1 cellular context compared by ENCODE assay signal in genomic region chr20:53609501-53610445, GRCh38.
TF ChIP-seq lines count a peak whose summit lies in the region.

No MANE protein-coding gene starts in this region.

TF ChIP-seq in HEK293, 187 proteins besides CTCF, POLR2A, EP300 and RAD21 (continued from another document and continues in another):
- TF ChIP-seq ZNF521 (tag by site-specific recombination; IDR thresholded peaks at IDR 0.05), result no peak
- no peak for TF ChIP-seq ZNF660 (tag by site-specific recombination; IDR thresholded peaks at IDR 0.05)
- no peak for TF ChIP-seq ZNF133 (tag by site-specific recombination; IDR thresholded peaks at IDR 0.05)
- TF ChIP-seq ZNF530 (tag by site-specific recombination; IDR thresholded peaks at IDR 0.05; ENCODE audit: low read depth), result no peak
- TF ChIP-seq ZNF423 (tag by site-specific recombination; IDR thresholded peaks at IDR 0.05), result no peak
- TF ChIP-seq ZNF624 (tag by site-specific recombination; IDR thresholded peaks at IDR 0.05), result no peak
- no peak for TF ChIP-seq ZNF211 (tag by site-specific recombination; IDR thresholded peaks at IDR 0.05; ENCODE audit: low read depth)
- TF ChIP-seq ZNF248 (tag by site-specific recombination; IDR thresholded peaks at IDR 0.05), result no peak
- TF ChIP-seq YY1 (tag by site-specific recombination; IDR thresholded peaks at IDR 0.05), result peak; percentile 34; the same call in 1 of the 2 replicates
- TF ChIP-seq ZNF571 (tag by site-specific recombination; IDR thresholded peaks at IDR 0.05), result no peak
- TF ChIP-seq ZNF548 (tag by site-specific recombination; IDR thresholded peaks at IDR 0.05), result no peak
- no peak for TF ChIP-seq ZNF747 (tag by site-specific recombination; IDR thresholded peaks at IDR 0.05)
- TF ChIP-seq KLF9 (tag by site-specific recombination; IDR thresholded peaks at IDR 0.05; ENCODE audit: low read depth), result peak; percentile 62; the same call in 1 of the 2 replicates
- TF ChIP-seq ZNF549 (tag by site-specific recombination; IDR thresholded peaks at IDR 0.05), result no peak
- TF ChIP-seq ZNF837 (tag by site-specific recombination; IDR thresholded peaks at IDR 0.05), result peak; percentile 81; the same call in 1 of the 2 replicates
- TF ChIP-seq ZNF184 (tag by site-specific recombination; IDR thresholded peaks at IDR 0.05), result peak; percentile 86
- TF ChIP-seq ZSCAN30 (tag by site-specific recombination; IDR thresholded peaks at IDR 0.05), result peak; percentile 77
- TF ChIP-seq ZNF791 (tag by site-specific recombination; IDR thresholded peaks at IDR 0.05), result no peak
- TF ChIP-seq ZNF670 (tag by site-specific recombination; IDR thresholded peaks at IDR 0.05; ENCODE audit: low read depth), result no peak
- TF ChIP-seq ZNF501 (tag by site-specific recombination; IDR thresholded peaks at IDR 0.05), result no peak
- TF ChIP-seq BCL11A (tag by site-specific recombination; IDR thresholded peaks at IDR 0.05; ENCODE audit: low read depth), result peak; percentile 96
- no peak for TF ChIP-seq AEBP2 (tag by site-specific recombination; IDR thresholded peaks at IDR 0.05; ENCODE audit: borderline replicate concordance)
- peak; percentile 97 for TF ChIP-seq ZNF629 (tag by site-specific recombination; IDR thresholded peaks at IDR 0.05)
- TF ChIP-seq FEZF1 (tag by site-specific recombination; IDR thresholded peaks at IDR 0.05), result peak; percentile 99
- TF ChIP-seq ZNF677 (tag by site-specific recombination; IDR thresholded peaks at IDR 0.05), result no peak
- no peak for TF ChIP-seq HOXD13 (CRISPR knock-in tag; IDR thresholded peaks at IDR 0.05; ENCODE audit: borderline replicate concordance)
- no peak for TF ChIP-seq ZNF280D (tag by site-specific recombination; IDR thresholded peaks at IDR 0.05)
- TF ChIP-seq PBX3 (CRISPR knock-in tag; IDR thresholded peaks at IDR 0.05), result no peak
- no peak; the same call in 1 of the 2 replicates for TF ChIP-seq ZNF555 (tag by site-specific recombination; conservative IDR thresholded peaks at IDR 0.05)
- peak; percentile 79; the same call in 1 of the 2 replicates for TF ChIP-seq ZNF645 (tag by site-specific recombination; IDR thresholded peaks at IDR 0.05)
- TF ChIP-seq ZNF148 (tag by site-specific recombination; IDR thresholded peaks at IDR 0.05; ENCODE audit: borderline replicate concordance), result no peak
- TF ChIP-seq OSR2 (tag by site-specific recombination; IDR thresholded peaks at IDR 0.05), result peak; percentile 99
- TF ChIP-seq KLF10 (tag by site-specific recombination; IDR thresholded peaks at IDR 0.05), result peak; percentile 98
- TF ChIP-seq ZNF704 (tag by site-specific recombination; IDR thresholded peaks at IDR 0.05), result no peak
- TF ChIP-seq ZFP41 (tag by site-specific recombination; IDR thresholded peaks at IDR 0.05; ENCODE audit: borderline replicate concordance), result no peak
- no peak for TF ChIP-seq MEIS1 (CRISPR knock-in tag; IDR thresholded peaks at IDR 0.05; ENCODE audit: borderline replicate concordance)
- TF ChIP-seq KLF16 (tag by site-specific recombination; IDR thresholded peaks at IDR 0.05), result peak; percentile 55; the same call in 1 of the 2 replicates
- TF ChIP-seq ZNF426 (tag by site-specific recombination; IDR thresholded peaks at IDR 0.05), result no peak; the same call in 1 of the 2 replicates
- no peak for TF ChIP-seq ZNF626 (tag by site-specific recombination; IDR thresholded peaks at IDR 0.05)
- peak; percentile 92 for TF ChIP-seq ZNF513 (tag by site-specific recombination; IDR thresholded peaks at IDR 0.05)
- 0 out of 2 replicates have a peak, but pooled peaks have one; percentile 22 for TF ChIP-seq ZNF610 (tag by site-specific recombination; IDR thresholded peaks at IDR 0.05; ENCODE audit: borderline replicate concordance)
- no peak for TF ChIP-seq ZNF707 (tag by site-specific recombination; IDR thresholded peaks at IDR 0.05)
- no peak for TF ChIP-seq ZNF23 (tag by site-specific recombination; IDR thresholded peaks at IDR 0.05; ENCODE audit: borderline replicate concordance)
- peak; percentile 55; the same call in 1 of the 2 replicates for TF ChIP-seq ZFP37 (tag by site-specific recombination; IDR thresholded peaks at IDR 0.05)
- peak; percentile 99 for TF ChIP-seq KLF17 (tag by site-specific recombination; IDR thresholded peaks at IDR 0.05)
- no peak for TF ChIP-seq ZNF585B (tag by site-specific recombination; IDR thresholded peaks at IDR 0.05)
- peak; percentile 88 for TF ChIP-seq ATF2 (tag by site-specific recombination; IDR thresholded peaks at IDR 0.05; ENCODE audit: low read depth)
- TF ChIP-seq ZNF394 (tag by site-specific recombination; IDR thresholded peaks at IDR 0.05; ENCODE audit: borderline replicate concordance), result peak; percentile 87
- no peak for TF ChIP-seq ZNF48 (tag by site-specific recombination; IDR thresholded peaks at IDR 0.05)
- TF ChIP-seq YY2 (tag by site-specific recombination; IDR thresholded peaks at IDR 0.05), result no peak
- TF ChIP-seq ZNF596 (tag by site-specific recombination; IDR thresholded peaks at IDR 0.05), result peak; percentile 82
- TF ChIP-seq ZSCAN5A (tag by site-specific recombination; IDR thresholded peaks at IDR 0.05), result peak; percentile 90
- no peak for TF ChIP-seq ZNF311 (tag by site-specific recombination; IDR thresholded peaks at IDR 0.05; ENCODE audit: borderline replicate concordance)
- TF ChIP-seq ZFHX2 (tag by site-specific recombination; conservative IDR thresholded peaks at IDR 0.05), result no peak
- no peak for TF ChIP-seq ZNF202 (tag by site-specific recombination; IDR thresholded peaks at IDR 0.05; ENCODE audit: borderline replicate concordance)
- peak; percentile 94 for TF ChIP-seq ZBTB17 (tag by site-specific recombination; IDR thresholded peaks at IDR 0.05)
- TF ChIP-seq SETDB1 (IDR thresholded peaks at IDR 0.05; ENCODE audit: insufficient read length, low read length), result no peak
